ENCODE assay signal across 9 cellular contexts in the genomic region with DNA sequence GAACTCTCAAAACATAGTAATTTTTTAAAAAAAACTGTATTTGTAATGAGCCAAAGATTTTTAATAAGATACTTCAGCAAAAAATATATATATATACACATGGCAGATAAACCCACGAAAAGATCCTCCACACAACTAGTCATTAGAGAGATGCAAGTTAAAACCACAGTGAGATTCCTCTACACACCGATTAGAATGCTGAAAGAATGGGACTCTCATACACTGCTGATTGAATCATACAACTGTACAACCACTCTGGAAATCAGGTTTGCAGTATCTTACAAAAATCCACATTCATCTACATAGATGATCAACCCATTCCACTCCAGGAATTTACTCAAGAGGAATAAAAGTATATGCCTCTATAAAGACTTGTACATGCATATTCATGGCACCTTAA.
"Had no signal": no experiment of that assay in that cellular context is flagged by ENCODE, and none has a peak within 500 bp of the region (broad histone marks: within the 10 kb centered on the region; RNA-seq: fewer than 3 reads in every experiment).

No MANE protein-coding gene starts in this region.

- ATAC-seq: GM23338, K562 had no signal

- H3K4me2 ChIP-seq: GM23338 had no signal

- H3K4me3 ChIP-seq: GM23338, K562 had no signal

- FAIRE-seq: H1, H54, HTR-8/SVneo, K562 had no signal

- DNase-seq: H9, HCEC 1CT, IMR-90, KG1 had no signal

- H3K4me3 Mint-ChIP-seq: GM23338, H9 had no signal

- H2AFZ ChIP-seq: GM23338 had no signal

- H3K27ac Mint-ChIP-seq: GM23338, H9 had no signal
